In the genomic region with DNA sequence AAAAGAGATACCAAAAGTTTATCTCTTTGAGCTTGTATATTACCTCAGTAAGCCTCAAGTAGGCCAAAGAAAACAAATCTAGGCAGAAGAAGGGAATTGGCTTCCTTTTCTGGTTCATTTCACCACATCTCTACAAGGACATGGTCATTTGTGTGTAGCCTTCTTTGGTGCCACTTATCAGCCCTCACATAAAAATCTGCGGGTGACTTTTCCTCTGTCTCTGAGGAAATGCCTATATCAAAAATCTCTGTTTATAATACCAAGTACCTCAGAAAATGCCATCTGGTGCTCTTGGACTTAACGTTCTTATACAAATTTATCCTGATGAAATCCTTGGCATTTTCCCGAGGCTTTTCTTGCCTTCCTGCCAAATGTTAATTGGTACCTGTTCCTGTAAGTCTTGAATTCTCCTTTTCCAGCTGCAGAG, we compare ENCODE assay signal across 14 cellular contexts.
A peak's percentile ranks its signal among the peaks of the same experiment; 100 is the strongest.
DNase-seq lines count a peak whose midpoint lies in the region; ATAC-seq and TF ChIP-seq lines count a peak whose summit lies in the region.
"Had no signal": no experiment of that assay in that cellular context is flagged by ENCODE, and none has a peak within 500 bp of the region (broad histone marks: within the 10 kb centered on the region; RNA-seq: fewer than 3 reads in every experiment).

No MANE protein-coding gene starts in this region.

- H3K36me3 ChIP-seq in subcutaneous abdominal adipose tissue (ENCODE audit: control insufficient read depth in 5 of 5, insufficient read depth in 5 of 5, low read length in 5 of 5): no peaks in the 10 kb centered on the region
- H3K36me3 ChIP-seq: upper lobe of left lung had no signal

- no peaks in the 10 kb centered on the region for H3K36me3 Mint-ChIP-seq in activated CD4-positive, alpha-beta T cell treated with anti-CD3 and anti-CD28 coated beads for 36 hours (ENCODE audit: low read depth)
- H3K36me3 Mint-ChIP-seq: activated naive CD4-positive, alpha-beta T cell treated with anti-CD3 and anti-CD28 coated beads, Interleukin-2, amount 50 U/mL, for 24 hours; natural killer cell had no signal

- no peaks in the 10 kb centered on the region for H3K9me3 Mint-ChIP-seq in activated CD4-positive, alpha-beta T cell treated with anti-CD3 and anti-CD28 coated beads for 36 hours (ENCODE audit: low read depth)
- H3K9me3 Mint-ChIP-seq: activated naive CD4-positive, alpha-beta T cell treated with anti-CD3 and anti-CD28 coated beads, Interleukin-2, amount 50 U/mL, for 24 hours; natural killer cell had no signal

- H3K27me3 ChIP-seq in foreskin keratinocyte: no peaks in the 10 kb centered on the region
- no peaks in the 10 kb centered on the region for H3K27me3 ChIP-seq in subcutaneous abdominal adipose tissue (ENCODE audit: control insufficient read depth in 5 of 5, insufficient read depth in 4 of 5, low read length in 5 of 5)
- H3K27me3 ChIP-seq: upper lobe of left lung had no signal

- peaks cover 65% of the 10 kb centered on the region for H3K4me1 ChIP-seq in foreskin keratinocyte
- H3K4me1 ChIP-seq in subcutaneous abdominal adipose tissue (ENCODE audit: control insufficient read depth in 5 of 5, insufficient read depth in 5 of 5, low read length in 5 of 5): peaks cover 3 to 14% (median 9%) of the 10 kb centered on the region in 5 donors

- H3K4me3 ChIP-seq in subcutaneous abdominal adipose tissue (ENCODE audit: low read depth in 1 of 5, low read length in 5 of 5): no peak overlapping the region
- H3K4me3 ChIP-seq: upper lobe of left lung had no signal

- no peak overlapping the region for H3K9ac ChIP-seq in subcutaneous abdominal adipose tissue (ENCODE audit: low read length in 5 of 5)

- no peak for ATAC-seq in foreskin keratinocyte
- no peak for ATAC-seq in activated CD4-positive, alpha-beta T cell treated with anti-CD3 and anti-CD28 coated beads for 36 hours
- ATAC-seq: natural killer cell had no signal

- no peaks in the 10 kb centered on the region for H3K9me3 ChIP-seq in subcutaneous abdominal adipose tissue (ENCODE audit: control insufficient read depth in 5 of 5, low read length in 5 of 5)
- H3K9me3 ChIP-seq: upper lobe of left lung had no signal

- DNase-seq in NCI-H82 (lab: John Stamatoyannopoulos, UW) (peak; percentile 19), NCI-H82 treated with DMSO at 0.1 percent for 48 hours (lab: John Stamatoyannopoulos, UW; ENCODE audit: unreplicated experiment) (no peak), foreskin keratinocyte (no peak), OCI-M1 (lab: John Stamatoyannopoulos, UW) (no peak)
- no peak for DNase-seq in stimulated activated CD4-positive, alpha-beta T cell treated with anti-CD3 and anti-CD28 coated beads, Interleukin-1b, Interleukin-23, amount 100 ng/mL, for 48 hours
- DNase-seq in activated CD4-positive, alpha-beta T cell treated with anti-CD3 and anti-CD28 coated beads for 36 hours: no peak
- DNase-seq: cortex of kidney, glutamatergic neuron, natural killer cell, NCI-H2227 treated with DMSO at 0.1 percent for 48 hours, upper lobe of left lung had no signal

- POLR2A ChIA-PET in activated CD4-positive, alpha-beta T cell treated with anti-CD3 and anti-CD28 coated beads for 36 hours (lab: Charles Lee): no interaction called here

- peaks cover 4% of the 10 kb centered on the region for H3K27me3 Mint-ChIP-seq in activated CD4-positive, alpha-beta T cell treated with anti-CD3 and anti-CD28 coated beads for 36 hours
- H3K27me3 Mint-ChIP-seq: activated naive CD4-positive, alpha-beta T cell treated with anti-CD3 and anti-CD28 coated beads, Interleukin-2, amount 50 U/mL, for 24 hours had no signal

- no peak overlapping the region for H3K27ac Mint-ChIP-seq in activated CD4-positive, alpha-beta T cell treated with anti-CD3 and anti-CD28 coated beads for 36 hours
- H3K27ac Mint-ChIP-seq: activated naive CD4-positive, alpha-beta T cell treated with anti-CD3 and anti-CD28 coated beads, Interleukin-2, amount 50 U/mL, for 24 hours; natural killer cell had no signal

- H3K27ac ChIP-seq in VCaP (peak overlapping the region; percentile 76), foreskin keratinocyte (peak overlapping the region; percentile 100), subcutaneous abdominal adipose tissue (ENCODE audit: low read depth, low read length) (peak overlapping the region; percentile 24)

- TF ChIP-seq CTCF in VCaP (conservative IDR thresholded peaks at IDR 0.05): no peak
- TF ChIP-seq CTCF in foreskin keratinocyte (conservative IDR thresholded peaks at IDR 0.05): no peak

- H3K4me3 Mint-ChIP-seq in activated CD4-positive, alpha-beta T cell treated with anti-CD3 and anti-CD28 coated beads for 36 hours: no peak overlapping the region
- H3K4me3 Mint-ChIP-seq: activated naive CD4-positive, alpha-beta T cell treated with anti-CD3 and anti-CD28 coated beads, Interleukin-2, amount 50 U/mL, for 24 hours; natural killer cell had no signal

- CTCF ChIA-PET in activated CD4-positive, alpha-beta T cell treated with anti-CD3 and anti-CD28 coated beads for 36 hours (lab: Charles Lee): no interaction called here

- H3K4me1 Mint-ChIP-seq in activated CD4-positive, alpha-beta T cell treated with anti-CD3 and anti-CD28 coated beads for 36 hours: peaks cover 20% of the 10 kb centered on the region

- intact Hi-C loops in activated CD4-positive, alpha-beta T cell treated with anti-CD3 and anti-CD28 coated beads for 36 hours (cut with DNase I, micrococcal nuclease): no loop called here

Comparison
In these comparisons a context has a peak if more than half of its experiments do, and no peak if none do; other contexts are left out.
1. H3K27ac ChIP-seq: peak in every context shown above with its lines; median percentile 100 in foreskin keratinocyte; 76 in VCaP; 24 in subcutaneous abdominal adipose tissue.